Comparison of ENCODE assay signal across 8 cellular contexts in genomic region chr5:5492087-5492933, GRCh38.
DNase-seq lines count a peak whose midpoint lies in the region; ATAC-seq, FAIRE-seq and TF ChIP-seq lines count a peak whose summit lies in the region.
"Had no signal": no experiment of that assay in that cellular context is flagged by ENCODE, and none has a peak within 500 bp of the region (broad histone marks: within the 10 kb centered on the region; RNA-seq: fewer than 3 reads in every experiment).

No MANE protein-coding gene starts in this region.

- DNase-seq in H54 (ENCODE audit: insufficient read length, low spot score) (peak; percentile 65), NCI-H1105 (lab: John Stamatoyannopoulos, UW) (peak; percentile 71), SKM-1 (lab: John Stamatoyannopoulos, UW; ENCODE audit: unreplicated experiment) (peak; percentile 10), colonic mucosa (peak; percentile 36), lung (ENCODE audit: low spot score) (no peak), posterior vena cava (ENCODE audit: low spot score) (no peak)

- H3K9me3 ChIP-seq in colonic mucosa = no peaks in the 10 kb centered on the region
- no peaks in the 10 kb centered on the region for H3K9me3 ChIP-seq in lung (ENCODE audit: control insufficient read depth in 2 of 2, insufficient read depth in 1 of 2, low read length in 1 of 2)

- FAIRE-seq in G401.6 (lab: Jason Lieb, UNC) = peak; percentile 21
- peak; percentile 60 for FAIRE-seq in H54 (lab: Jason Lieb, UNC)
- FAIRE-seq: colon had no signal

- intact Hi-C loops in colonic mucosa (cut with DNase I) = loop anchor here (10.0 kb wide), 3 partner anchors 892 to 1252 kb away; no protein-coding TSS in a partner anchor
- intact Hi-C loops in posterior vena cava (cut with DNase I) = loop anchor here (10.0 kb wide), 3 partner anchors 952 to 1252 kb away; partner anchors contain the start of gene UBE2QL1 (in 1 of the 2)

- TF ChIP-seq CTCF in colonic mucosa (IDR thresholded peaks at IDR 0.05) = peak; percentile 42
- peak; percentile 31 for TF ChIP-seq CTCF in lung (IDR thresholded peaks at IDR 0.05; ENCODE audit: control extremely low read depth, extremely low read depth)

- no peak for TF ChIP-seq POLR2A in H54 (IDR thresholded peaks at IDR 0.05; ENCODE audit: low read depth, low read length)

- H3K4me1 ChIP-seq in colonic mucosa (no peaks in the 10 kb centered on the region), lung (ENCODE audit: control insufficient read depth in 2 of 2, insufficient read depth in 2 of 2, low read length in 2 of 2) (no peaks in the 10 kb centered on the region)

- no peak overlapping the region for H3K27ac ChIP-seq in colonic mucosa
- no peak overlapping the region for H3K27ac ChIP-seq in lung (ENCODE audit: low read depth in 1 of 2, low read length in 1 of 2)

- H3K4me3 ChIP-seq in colonic mucosa (no peak overlapping the region), lung (no peak overlapping the region)

- WGBS in lung, 2 donors = 33 to 42% methylated on average over 12 of the region's 12 CpGs

- H3K9ac ChIP-seq in colonic mucosa (ENCODE audit: low read depth in 2 of 2, low read length in 2 of 2) = no peak overlapping the region

- H3K27me3 ChIP-seq in colonic mucosa = no peaks in the 10 kb centered on the region
- H3K27me3 ChIP-seq in lung (ENCODE audit: control insufficient read depth, insufficient read depth) = no peaks in the 10 kb centered on the region

- no peak for ATAC-seq in lung (ENCODE audit: insufficient read depth, low FRiP score)

- no peaks in the 10 kb centered on the region for H3K36me3 ChIP-seq in colonic mucosa
- H3K36me3 ChIP-seq in lung (ENCODE audit: control insufficient read depth in 2 of 2, insufficient read depth in 2 of 2, low read length in 2 of 2) = peaks cover 3 to 8% of the 10 kb centered on the region in 2 donors

Comparison
In these comparisons a context has a peak if more than half of its experiments do, and no peak if none do; other contexts are left out.
1. DNase-seq: peak in H54 (single experiment), NCI-H1105 (single experiment), SKM-1 (single experiment) and colonic mucosa (single experiment); none in lung (single experiment) and posterior vena cava (single experiment).